In genomic region chr5:154474957-154475334, GRCh38 we compare ENCODE assay signal across 21 cellular contexts. TPM values are rescaled to one million over a fixed set of nuclear protein-coding genes. Genes with fewer than 3 reads are reported as not detected.
DNase-seq lines count a peak whose midpoint lies in the region; ATAC-seq and TF ChIP-seq lines count a peak whose summit lies in the region.
"Had no signal": no experiment of that assay in that cellular context is flagged by ENCODE, and none has a peak within 500 bp of the region (broad histone marks: within the 10 kb centered on the region; RNA-seq: fewer than 3 reads in every experiment).

No MANE protein-coding gene starts in this region.

- peak overlapping the region; percentile 49 for H3K18ac ChIP-seq in trophoblast cell (ENCODE audit: low read length)

- peaks cover 100% of the 10 kb centered on the region for H3K27me3 ChIP-seq in endodermal cell (ENCODE audit: control insufficient read depth, insufficient read depth, low read length, poor library complexity, severe bottlenecking)
- no peaks in the 10 kb centered on the region for H3K27me3 ChIP-seq in trophoblast cell (ENCODE audit: insufficient read depth, low read length)

- no peak overlapping the region for H2AK5ac ChIP-seq in trophoblast cell (ENCODE audit: low read length)

- H2AFZ ChIP-seq in trophoblast cell (ENCODE audit: insufficient read depth, low read length, poor library complexity): no peak overlapping the region

- POLR2A ChIA-PET in activated CD8-positive, alpha-beta T cell treated with anti-CD3 and anti-CD28 coated beads, Interleukin-2, amount 10 ng/mL, durations not matched to agents 7 days and 5 days (lab: Charles Lee): no interaction called here
- POLR2A ChIA-PET in activated CD8-positive, alpha-beta T cell treated with anti-CD3 and anti-CD28 coated beads for 36 hours (lab: Charles Lee): no interaction called here

- H3K36me3 ChIP-seq in endodermal cell (ENCODE audit: control insufficient read depth, insufficient read depth, low read length) (no peaks in the 10 kb centered on the region), trophoblast cell (ENCODE audit: control insufficient read depth in 1 of 2, insufficient read depth in 2 of 2, low read length in 2 of 2) (peaks cover 49 to 52% of the 10 kb centered on the region in 2 experiments)
- H3K36me3 ChIP-seq: prostate gland, SJSA1, suprapubic skin had no signal

- intact Hi-C loops in activated CD8-positive, alpha-beta T cell treated with anti-CD3 and anti-CD28 coated beads for 36 hours (cut with micrococcal nuclease): no loop called here

- H3K4me3 Mint-ChIP-seq in activated CD8-positive, alpha-beta T cell treated with anti-CD3 and anti-CD28 coated beads, Interleukin-2, amount 10 ng/mL, durations not matched to agents 7 days and 5 days: peak overlapping the region; percentile 28
- no peak overlapping the region for H3K4me3 Mint-ChIP-seq in activated CD8-positive, alpha-beta T cell treated with anti-CD3 and anti-CD28 coated beads for 36 hours
- H3K4me3 Mint-ChIP-seq in IgD-negative memory B cell (peak overlapping the region in 3 of 4 donors; percentile 69 to 86 (median 73)), endodermal cell (peak overlapping the region; percentile 40)

- H3K4me2 ChIP-seq in trophoblast cell (ENCODE audit: low read length): peak overlapping the region; percentile 62

- H4K12ac ChIP-seq in trophoblast cell (ENCODE audit: low read depth, low read length): no peak overlapping the region

- DNase-seq in activated CD8-positive, alpha-beta T cell treated with anti-CD3 and anti-CD28 coated beads, Interleukin-2, amount 10 ng/mL, durations not matched to agents 7 days and 5 days: no peak
- DNase-seq in activated CD8-positive, alpha-beta T cell treated with anti-CD3 and anti-CD28 coated beads for 36 hours: no peak
- DNase-seq in endodermal cell: no peak
- no peak for DNase-seq in trophoblast cell
- no peak for DNase-seq in NCI-H1930 (lab: John Stamatoyannopoulos, UW)
- DNase-seq in stimulated activated CD8-positive, alpha-beta memory T cell treated with anti-CD3 and anti-CD28 coated beads, Interleukin-4, amount 100 ng/mL, for 48 hours: no peak
- DNase-seq in SIG-M5 (lab: John Stamatoyannopoulos, UW): no peak
- DNase-seq: activated CD8-positive, alpha-beta memory T cell treated with anti-CD3 and anti-CD28 coated beads, Interleukin-2, amount 50 U/mL, for 4 hours; aorta; COR-L47; Karpas-422; NCI-H446 had no signal

- H3K9me3 ChIP-seq in endodermal cell (ENCODE audit: control insufficient read depth, low read length): no peaks in the 10 kb centered on the region
- H3K9me3 ChIP-seq in trophoblast cell (ENCODE audit: insufficient read depth, low read depth, low read length): no peaks in the 10 kb centered on the region
- H3K9me3 ChIP-seq: prostate gland, SJSA1, suprapubic skin had no signal

- CTCF ChIA-PET in activated CD8-positive, alpha-beta T cell treated with anti-CD3 and anti-CD28 coated beads, Interleukin-2, amount 10 ng/mL, durations not matched to agents 7 days and 5 days (lab: Charles Lee): no interaction called here
- CTCF ChIA-PET in activated CD8-positive, alpha-beta T cell treated with anti-CD3 and anti-CD28 coated beads for 36 hours (lab: Charles Lee): interaction anchor here (2.1 to 3.8 kb wide), 2 partner anchors 8 to 10 kb away, joined by 4 to 15 read pairs; no protein-coding TSS in a partner anchor

- H3K4ac ChIP-seq in trophoblast cell (ENCODE audit: low read depth, low read length): peak overlapping the region; percentile 85

- peak overlapping the region; percentile 61 for H2BK5ac ChIP-seq in trophoblast cell (ENCODE audit: low read depth, low read length, poor library complexity)

- peaks cover 82% of the 10 kb centered on the region for H3K27me3 Mint-ChIP-seq in activated CD8-positive, alpha-beta T cell treated with anti-CD3 and anti-CD28 coated beads, Interleukin-2, amount 10 ng/mL, durations not matched to agents 7 days and 5 days (ENCODE audit: low read depth)
- peaks cover 85% of the 10 kb centered on the region for H3K27me3 Mint-ChIP-seq in activated CD8-positive, alpha-beta T cell treated with anti-CD3 and anti-CD28 coated beads for 36 hours
- peaks cover 82% of the 10 kb centered on the region for H3K27me3 Mint-ChIP-seq in IgD-negative memory B cell
- peaks cover 100% of the 10 kb centered on the region for H3K27me3 Mint-ChIP-seq in endodermal cell (ENCODE audit: insufficient read depth)

- H3K9ac ChIP-seq in endodermal cell (ENCODE audit: extremely low read depth, low read length, poor library complexity, severe bottlenecking): no peak overlapping the region
- peak overlapping the region; percentile 98 for H3K9ac ChIP-seq in trophoblast cell (ENCODE audit: low read length)

- H3K79me1 ChIP-seq in trophoblast cell (ENCODE audit: low read length): peaks cover 69% of the 10 kb centered on the region

- WGBS in endodermal cell (ENCODE audit: insufficient coverage in 1 of 2, insufficient read length in 1 of 2), 2 experiments: 4% methylated on average over 5 of the region's 5 CpGs; no CpG with 5 or more reads in 1 of the 2 experiments
- WGBS in trophoblast cell (ENCODE audit: extremely low coverage, insufficient coverage, insufficient read length): no CpG with 5 or more reads among the region's 5 CpGs

- H3K23ac ChIP-seq in trophoblast cell (ENCODE audit: low read length): no peak overlapping the region

- H2BK12ac ChIP-seq in trophoblast cell (ENCODE audit: low read length): no peak overlapping the region

- H3K79me2 ChIP-seq in trophoblast cell (ENCODE audit: control insufficient read depth, insufficient read depth, low read length, poor library complexity): peaks cover 54% of the 10 kb centered on the region

- no peak overlapping the region for H3K27ac Mint-ChIP-seq in activated CD8-positive, alpha-beta T cell treated with anti-CD3 and anti-CD28 coated beads, Interleukin-2, amount 10 ng/mL, durations not matched to agents 7 days and 5 days
- no peak overlapping the region for H3K27ac Mint-ChIP-seq in activated CD8-positive, alpha-beta T cell treated with anti-CD3 and anti-CD28 coated beads for 36 hours
- H3K27ac Mint-ChIP-seq in IgD-negative memory B cell: peak overlapping the region; percentile 87 to 94 (median 87)
- no peak overlapping the region for H3K27ac Mint-ChIP-seq in endodermal cell

- H3K4me1 ChIP-seq in endodermal cell (ENCODE audit: control insufficient read depth, insufficient read depth, low read length): peaks cover 4% of the 10 kb centered on the region
- peaks cover 2% of the 10 kb centered on the region in 2 experiments for H3K4me1 ChIP-seq in trophoblast cell (ENCODE audit: control insufficient read depth in 1 of 2, insufficient read depth in 2 of 2, low read length in 2 of 2)

- no peak for TF ChIP-seq CTCF in activated CD8-positive, alpha-beta T cell treated with anti-CD3 and anti-CD28 coated beads for 36 hours (IDR thresholded peaks at IDR 0.05)
- no peak for TF ChIP-seq CTCF in endodermal cell (conservative IDR thresholded peaks at IDR 0.05)

- peaks cover 30% of the 10 kb centered on the region for H3K4me1 Mint-ChIP-seq in activated CD8-positive, alpha-beta T cell treated with anti-CD3 and anti-CD28 coated beads, Interleukin-2, amount 10 ng/mL, durations not matched to agents 7 days and 5 days (ENCODE audit: low read depth)
- peaks cover 52% of the 10 kb centered on the region for H3K4me1 Mint-ChIP-seq in activated CD8-positive, alpha-beta T cell treated with anti-CD3 and anti-CD28 coated beads for 36 hours (ENCODE audit: low read depth)
- H3K4me1 Mint-ChIP-seq in IgD-negative memory B cell (peaks cover 23 to 32% (median 31%) of the 10 kb centered on the region in 3 donors), endodermal cell (peaks cover 45% of the 10 kb centered on the region)

- H4K8ac ChIP-seq in trophoblast cell (ENCODE audit: low read depth, low read length): peak overlapping the region; percentile 42

- no peak overlapping the region for H3K27ac ChIP-seq in endodermal cell (ENCODE audit: low read depth, low read length)
- peak overlapping the region; percentile 92 for H3K27ac ChIP-seq in trophoblast cell (ENCODE audit: low read depth, low read length)
- H3K27ac ChIP-seq: coronary artery, prostate gland, SJSA1, suprapubic skin had no signal

- no peak overlapping the region for H2BK120ac ChIP-seq in trophoblast cell (ENCODE audit: insufficient read depth, low read length, poor library complexity)

- peak overlapping the region; percentile 42 for H3K14ac ChIP-seq in trophoblast cell (ENCODE audit: low read length)

- peaks cover 2% of the 10 kb centered on the region for H3K36me3 Mint-ChIP-seq in activated CD8-positive, alpha-beta T cell treated with anti-CD3 and anti-CD28 coated beads, Interleukin-2, amount 10 ng/mL, durations not matched to agents 7 days and 5 days (ENCODE audit: low read depth)
- H3K36me3 Mint-ChIP-seq in activated CD8-positive, alpha-beta T cell treated with anti-CD3 and anti-CD28 coated beads for 36 hours (ENCODE audit: low read depth): no peaks in the 10 kb centered on the region
- H3K36me3 Mint-ChIP-seq in IgD-negative memory B cell (no peaks in the 10 kb centered on the region), endodermal cell (ENCODE audit: low read depth) (no peaks in the 10 kb centered on the region)

- no peaks in the 10 kb centered on the region for H3K9me3 Mint-ChIP-seq in activated CD8-positive, alpha-beta T cell treated with anti-CD3 and anti-CD28 coated beads, Interleukin-2, amount 10 ng/mL, durations not matched to agents 7 days and 5 days (ENCODE audit: insufficient read depth)
- H3K9me3 Mint-ChIP-seq in activated CD8-positive, alpha-beta T cell treated with anti-CD3 and anti-CD28 coated beads for 36 hours: no peaks in the 10 kb centered on the region
- H3K9me3 Mint-ChIP-seq in IgD-negative memory B cell (peaks cover 0 to 5% (median 0%) of the 10 kb centered on the region in 3 donors), endodermal cell (no peaks in the 10 kb centered on the region)

- H4K91ac ChIP-seq in trophoblast cell (ENCODE audit: low read depth, low read length): no peak overlapping the region

- no peak for ATAC-seq in activated CD8-positive, alpha-beta T cell treated with anti-CD3 and anti-CD28 coated beads, Interleukin-2, amount 10 ng/mL, durations not matched to agents 7 days and 5 days
- ATAC-seq in activated CD8-positive, alpha-beta T cell treated with anti-CD3 and anti-CD28 coated beads for 36 hours: no peak
- ATAC-seq: GM12878 had no signal

- H3K4me3 ChIP-seq in endodermal cell (ENCODE audit: low read length) (no peak overlapping the region), trophoblast cell (ENCODE audit: low read depth, low read length) (peak overlapping the region; percentile 97)
- H3K4me3 ChIP-seq: GM12878, prostate gland, SJSA1 had no signal

RNA-seq across cellular contexts. Expression of gene HAND1, which starts 3.1 kb away (rescaled TPM):
- total RNA-seq in activated CD8-positive, alpha-beta T cell treated with anti-CD3 and anti-CD28 coated beads, Interleukin-2, amount 10 ng/mL, durations not matched to agents 7 days and 5 days: not detected
- total RNA-seq in activated CD8-positive, alpha-beta T cell treated with anti-CD3 and anti-CD28 coated beads for 36 hours: not detected
- not detected for polyA plus RNA-seq in IgD-negative memory B cell
- not detected for total RNA-seq in endodermal cell
- 4.8 TPM for polyA plus RNA-seq in endodermal cell (2013, experiment 1 of 2)
- polyA plus RNA-seq in endodermal cell (2013, experiment 2 of 2): 3.4 TPM
- polyA plus RNA-seq in trophoblast cell (2013): 1,543 and 1,644 TPM in 2 replicates
- total RNA-seq: aorta, glomerular endothelial cell, kidney, prostate gland, SJSA1, suprapubic skin had no signal
- polyA plus RNA-seq: aorta, esophagus had no signal

RNA-seq across cellular contexts. Expression of gene SAP30L, which starts 29.1 kb away (rescaled TPM):
- total RNA-seq in activated CD8-positive, alpha-beta T cell treated with anti-CD3 and anti-CD28 coated beads, Interleukin-2, amount 10 ng/mL, durations not matched to agents 7 days and 5 days: 10 to 100 TPM; 40.0 to 40.4 TPM
- 10 to 100 TPM; 24.6 to 31.7 TPM for total RNA-seq in activated CD8-positive, alpha-beta T cell treated with anti-CD3 and anti-CD28 coated beads for 36 hours
- polyA plus RNA-seq in IgD-negative memory B cell: 34.2 TPM
- 10 to 100 TPM; 27.7 to 40.3 TPM for total RNA-seq in endodermal cell
- polyA plus RNA-seq in endodermal cell (2013, experiment 1 of 2): 43.4 TPM
- polyA plus RNA-seq in endodermal cell (2013, experiment 2 of 2): 44.9 TPM
- polyA plus RNA-seq in trophoblast cell (2013): 74.2 and 79.0 TPM in 2 replicates

Comparison
In these comparisons a context has a peak if more than half of its experiments do, and no peak if none do; other contexts are left out.
1. H3K27ac Mint-ChIP-seq: peak in IgD-negative memory B cell (3 of 3); none in activated CD8-positive, alpha-beta T cell treated with anti-CD3 and anti-CD28 coated beads, Interleukin-2, amount 10 ng/mL, durations not matched to agents 7 days and 5 days (single experiment), activated CD8-positive, alpha-beta T cell treated with anti-CD3 and anti-CD28 coated beads for 36 hours (single experiment) and endodermal cell (single experiment).